In genomic region chr7:113128028-113128427, GRCh38 we compare ENCODE assay signal across 30 cellular contexts. TPM values are rescaled to one million over a fixed set of nuclear protein-coding genes. Genes with fewer than 3 reads are reported as not detected.
DNase-seq lines count a peak whose midpoint lies in the region; ATAC-seq and TF ChIP-seq lines count a peak whose summit lies in the region.
"Had no signal": no experiment of that assay in that cellular context is flagged by ENCODE, and none has a peak within 500 bp of the region (broad histone marks: within the 10 kb centered on the region; RNA-seq: fewer than 3 reads in every experiment).

No MANE protein-coding gene starts in this region.

- no peak for ATAC-seq in HG03280 (IDR thresholded peaks at IDR 0.05; ENCODE audit: unreplicated experiment)
- ATAC-seq: A549; activated CD8-positive, alpha-beta memory T cell treated with anti-CD3 and anti-CD28 coated beads, Interleukin-2, amount 10 ng/mL, durations not matched to agents 7 days and 5 days; GM23338; lower lobe of right lung; sciatic nerve had no signal

- no peak for TF ChIP-seq CTCF in fibroblast of the aortic adventitia (IDR thresholded peaks at IDR 0.05; ENCODE audit: insufficient read depth, low read length)

- peak; percentile 11 for DNase-seq in A172 (ENCODE audit: low spot score)
- DNase-seq in HS-5 (ENCODE audit: low read depth), result peak; percentile 16
- peak; percentile 43 for DNase-seq in astrocyte of the hippocampus (ENCODE audit: low read depth, low spot score)
- DNase-seq in fibroblast of the aortic adventitia (ENCODE audit: low read depth), result peak; percentile 83
- no peak for DNase-seq in caudate nucleus (lab: John Stamatoyannopoulos, UW)
- DNase-seq in 8988T, result no peak
- no peak for DNase-seq in NCI-H1048 (lab: John Stamatoyannopoulos, UW)
- DNase-seq: activated CD4-positive, alpha-beta T cell treated with anti-CD3 and anti-CD28 coated beads, Interleukin-2, amount 10 ng/mL, durations not matched to agents 7 days and 5 days; activated CD8-positive, alpha-beta memory T cell treated with anti-CD3 and anti-CD28 coated beads, Interleukin-2, amount 10 ng/mL, durations not matched to agents 7 days and 5 days; activated naive CD4-positive, alpha-beta T cell treated with anti-CD3 and anti-CD28 coated beads, Interleukin-2, amount 50 U/mL, for 16 hours; cerebellar nuclear complex; DMS53; GF-D8; KG1; kidney; lower lobe of right lung; MV-4-11; NCI-H2171 treated with DMSO at 0.1 percent for 48 hours; NCI-H526; RPMI8226; stimulated activated CD4-positive, alpha-beta T cell treated with anti-CD3 and anti-CD28 coated beads, Interleukin-15, amount 100 ng/mL, for 24 hours; stomach; WERI-Rb-1 had no signal

- no peak overlapping the region for H3K27ac ChIP-seq in caudate nucleus (ENCODE audit: low read depth, low read length)
- H3K27ac ChIP-seq: A549, BLaER1, lower lobe of right lung, SK-N-MC, stomach, tibial nerve, WERI-Rb-1 had no signal

- H3K4me3 ChIP-seq in fibroblast of the aortic adventitia (ENCODE audit: low read depth, low read length), result no peak overlapping the region
- H3K4me3 ChIP-seq: A549, BLaER1, GM23338, lower lobe of right lung, SK-N-MC, stomach, tibial nerve had no signal

RNA-seq across cellular contexts. Expression of gene SMIM30, which starts 9.7 kb away (rescaled TPM):
- 123 and 150 TPM in 2 replicates for total RNA-seq in A172 (2014; rRNA removed; shearing (Covaris generic))
- total RNA-seq in fibroblast of the aortic adventitia (ENCODE audit: low replicate concordance), result 25.3 and 124 TPM in 2 replicates

RNA-seq across cellular contexts. Expression of gene GPR85, which starts 41.4 kb away (rescaled TPM):
- 2.4 and 7.0 TPM in 2 replicates for total RNA-seq in A172 (2014; rRNA removed; shearing (Covaris generic))
- 2.4 and 5.0 TPM in 2 replicates for total RNA-seq in fibroblast of the aortic adventitia (ENCODE audit: low replicate concordance)
- total RNA-seq: activated CD4-positive, alpha-beta T cell treated with anti-CD3 and anti-CD28 coated beads, Interleukin-2, amount 10 ng/mL, durations not matched to agents 7 days and 5 days; activated CD8-positive, alpha-beta memory T cell treated with anti-CD3 and anti-CD28 coated beads, Interleukin-2, amount 10 ng/mL, durations not matched to agents 7 days and 5 days had no signal

Comparison
In these comparisons a context has a peak if more than half of its experiments do, and no peak if none do; other contexts are left out.
1. DNase-seq: peak in A172 (single experiment), HS-5 (single experiment), astrocyte of the hippocampus (single experiment) and fibroblast of the aortic adventitia (single experiment); none in caudate nucleus (0 of 61), 8988T (single experiment) and NCI-H1048 (single experiment).